ENCODE assay signal across 12 cellular contexts in genomic region chr4:119238068-119238722, GRCh38. TPM values are rescaled to one million over a fixed set of nuclear protein-coding genes. Genes with fewer than 3 reads are reported as not detected.
DNase-seq lines count a peak whose midpoint lies in the region; ATAC-seq and TF ChIP-seq lines count a peak whose summit lies in the region.
"Had no signal": no experiment of that assay in that cellular context is flagged by ENCODE, and none has a peak within 500 bp of the region (broad histone marks: within the 10 kb centered on the region; RNA-seq: fewer than 3 reads in every experiment).

No MANE protein-coding gene starts in this region.

- peak overlapping the region; percentile 31 for H3K4me3 Mint-ChIP-seq in activated T-cell treated with anti-CD3 and anti-CD28 coated beads, Interleukin-2, amount 50 U/mL, for 4 hours
- H3K4me3 Mint-ChIP-seq: central memory CD8-positive, alpha-beta T cell; memory B cell had no signal

- H3K4me1 ChIP-seq in upper lobe of right lung (peaks cover 14% of the 10 kb centered on the region), smooth muscle cell (ENCODE audit: low read depth) (no peaks in the 10 kb centered on the region)

- no peaks in the 10 kb centered on the region for H3K27me3 Mint-ChIP-seq in activated T-cell treated with anti-CD3 and anti-CD28 coated beads, Interleukin-2, amount 50 U/mL, for 4 hours (ENCODE audit: low read depth)
- H3K27me3 Mint-ChIP-seq: central memory CD8-positive, alpha-beta T cell; memory B cell had no signal

- H3K36me3 Mint-ChIP-seq in activated T-cell treated with anti-CD3 and anti-CD28 coated beads, Interleukin-2, amount 50 U/mL, for 4 hours (ENCODE audit: insufficient read depth) = peaks cover 36% of the 10 kb centered on the region

- no peak for TF ChIP-seq CTCF in upper lobe of right lung (IDR thresholded peaks at IDR 0.05)
- no peak for TF ChIP-seq CTCF in smooth muscle cell (IDR thresholded peaks at IDR 0.05; ENCODE audit: borderline replicate concordance, insufficient read depth, poor library complexity, severe bottlenecking)

- H3K79me2 ChIP-seq in smooth muscle cell (ENCODE audit: low read depth) = peaks cover 6% of the 10 kb centered on the region

- no peaks in the 10 kb centered on the region for H3F3A ChIP-seq in smooth muscle cell (ENCODE audit: low read depth)

- H3K27ac ChIP-seq in upper lobe of right lung (no peak overlapping the region), smooth muscle cell (ENCODE audit: low read depth) (no peak overlapping the region)
- H3K27ac ChIP-seq: BLaER1 treated with 17β-estradiol and CSF1 and Interleukin-3, amounts not matched to agents 10 nM and 100 nM had no signal

- H3K4me3 ChIP-seq in upper lobe of right lung = no peak overlapping the region
- no peak overlapping the region for H3K4me3 ChIP-seq in smooth muscle cell
- H3K4me3 ChIP-seq: BLaER1 treated with 17β-estradiol and CSF1 and Interleukin-3, amounts not matched to agents 10 nM and 100 nM had no signal

- no peak overlapping the region for H2AFZ ChIP-seq in smooth muscle cell (ENCODE audit: low read depth)

- H3K9me3 ChIP-seq in upper lobe of right lung = no peaks in the 10 kb centered on the region
- no peaks in the 10 kb centered on the region for H3K9me3 ChIP-seq in smooth muscle cell (replicated peaks; ENCODE audit: low read depth)
- H3K9me3 ChIP-seq: SK-N-SH had no signal

- H4K20me1 ChIP-seq in smooth muscle cell (ENCODE audit: low read depth) = peaks cover 12% of the 10 kb centered on the region
- H4K20me1 ChIP-seq: BLaER1 treated with 17β-estradiol and CSF1 and Interleukin-3, amounts not matched to agents 10 nM and 100 nM had no signal

- no peak overlapping the region for H3K9ac ChIP-seq in smooth muscle cell (ENCODE audit: low read depth)
- H3K9ac ChIP-seq: BLaER1 treated with 17β-estradiol and CSF1 and Interleukin-3, amounts not matched to agents 10 nM and 100 nM; SK-N-SH had no signal

- H3K9me3 Mint-ChIP-seq in activated T-cell treated with anti-CD3 and anti-CD28 coated beads, Interleukin-2, amount 50 U/mL, for 4 hours = no peaks in the 10 kb centered on the region
- H3K9me3 Mint-ChIP-seq: central memory CD8-positive, alpha-beta T cell; memory B cell had no signal

- no peak overlapping the region for H3K4me2 ChIP-seq in smooth muscle cell
- H3K4me2 ChIP-seq: BLaER1 treated with 17β-estradiol and CSF1 and Interleukin-3, amounts not matched to agents 10 nM and 100 nM; SK-N-SH had no signal

- H3K27me3 ChIP-seq in upper lobe of right lung = no peaks in the 10 kb centered on the region
- H3K27me3 ChIP-seq in smooth muscle cell (ENCODE audit: low read depth) = no peaks in the 10 kb centered on the region
- H3K27me3 ChIP-seq: BLaER1 treated with 17β-estradiol and CSF1 and Interleukin-3, amounts not matched to agents 10 nM and 100 nM had no signal

- peaks cover 27% of the 10 kb centered on the region for H3K4me1 Mint-ChIP-seq in activated T-cell treated with anti-CD3 and anti-CD28 coated beads, Interleukin-2, amount 50 U/mL, for 4 hours (ENCODE audit: low read depth)

- intact Hi-C loops in upper lobe of right lung (cut with DNase I) = no loop called here

- peaks cover 38% of the 10 kb centered on the region for H3K36me3 ChIP-seq in upper lobe of right lung
- H3K36me3 ChIP-seq in smooth muscle cell (ENCODE audit: low read depth) = no peaks in the 10 kb centered on the region

- DNase-seq in stimulated activated CD4-positive, alpha-beta T cell treated with anti-CD3 and anti-CD28 coated beads, Interleukin-4, amount 100 ng/mL, for 24 hours = peak; percentile 37
- no peak for DNase-seq in stimulated activated CD4-positive, alpha-beta T cell treated with anti-CD3 and anti-CD28 coated beads, Interleukin-2, amount 100 ng/mL, for 24 hours
- DNase-seq in activated T-cell treated with anti-CD3 and anti-CD28 coated beads, Interleukin-2, amount 50 U/mL, for 4 hours = no peak
- no peak for DNase-seq in upper lobe of right lung
- DNase-seq in smooth muscle cell (lab: John Stamatoyannopoulos, UW; ENCODE audit: unreplicated experiment) = no peak
- DNase-seq in islet precursor cell = no peak
- no peak for DNase-seq in NCI-H526 treated with DMSO at 0.1 percent for 48 hours (lab: John Stamatoyannopoulos, UW)
- DNase-seq: SK-N-SH had no signal

- peak; percentile 93 for ATAC-seq in HG02970 (IDR thresholded peaks at IDR 0.05; ENCODE audit: low FRiP score, unreplicated experiment)
- peak; percentile 96 to 98 for ATAC-seq in activated T-cell treated with anti-CD3 and anti-CD28 coated beads, Interleukin-2, amount 50 U/mL, for 4 hours
- ATAC-seq in upper lobe of right lung = peak; percentile 26

- WGBS in smooth muscle cell (ENCODE audit: low lambda C conversion rate) = 86% methylated on average over 4 of the region's 4 CpGs

RNA-seq across cellular contexts. Expression of gene USP53, which starts 25.7 kb away (rescaled TPM):
- 10 to 100 TPM; 11.8 to 12.4 (median 12.1) TPM for total RNA-seq in activated T-cell treated with anti-CD3 and anti-CD28 coated beads, Interleukin-2, amount 50 U/mL, for 4 hours
- total RNA-seq in upper lobe of right lung = 80.5 TPM
- 16.3 and 23.2 TPM in 2 replicates for total RNA-seq in smooth muscle cell
- polyA plus RNA-seq in smooth muscle cell = 4.2 and 12.6 TPM in 2 replicates

Comparison
In these comparisons a context has a peak if more than half of its experiments do, and no peak if none do; other contexts are left out.
1. ATAC-seq: peak in every context shown above with its lines; median percentile 97 in activated T-cell treated with anti-CD3 and anti-CD28 coated beads, Interleukin-2, amount 50 U/mL, for 4 hours; 93 in HG02970; 26 in upper lobe of right lung.